1 cellular context compared by ENCODE assay signal in genomic region chr14:59657769-59658168, GRCh38.
TF ChIP-seq lines count a peak whose summit lies in the region.

No MANE protein-coding gene starts in this region.

TF ChIP-seq in HepG2, 621 proteins besides CTCF, POLR2A, EP300 and RAD21:
- TF ChIP-seq PRDM10 (CRISPR knock-in tag; IDR thresholded peaks at IDR 0.05; ENCODE audit: low read depth) (peak; percentile 91), ZMAT3 (CRISPR knock-in tag; conservative IDR thresholded peaks at IDR 0.05) (no peak), ZNF281 (CRISPR knock-in tag; IDR thresholded peaks at IDR 0.05; ENCODE audit: borderline replicate concordance) (peak; percentile 27; the same call in 1 of the 2 replicates), SMAD1 (CRISPR knock-in tag; IDR thresholded peaks at IDR 0.05; ENCODE audit: borderline replicate concordance, low read depth) (no peak), RFXANK (CRISPR knock-in tag; IDR thresholded peaks at IDR 0.05) (no peak), ZNF503 (CRISPR knock-in tag; IDR thresholded peaks at IDR 0.05) (no peak), BRD4 (CRISPR knock-in tag; IDR thresholded peaks at IDR 0.05) (no peak), ZBTB1 (CRISPR knock-in tag; IDR thresholded peaks at IDR 0.05; ENCODE audit: borderline replicate concordance) (no peak), KDM6A (CRISPR knock-in tag; IDR thresholded peaks at IDR 0.05; ENCODE audit: low read depth) (no peak)
